ENCODE assay signal across 1 cellular context in the genomic region with DNA sequence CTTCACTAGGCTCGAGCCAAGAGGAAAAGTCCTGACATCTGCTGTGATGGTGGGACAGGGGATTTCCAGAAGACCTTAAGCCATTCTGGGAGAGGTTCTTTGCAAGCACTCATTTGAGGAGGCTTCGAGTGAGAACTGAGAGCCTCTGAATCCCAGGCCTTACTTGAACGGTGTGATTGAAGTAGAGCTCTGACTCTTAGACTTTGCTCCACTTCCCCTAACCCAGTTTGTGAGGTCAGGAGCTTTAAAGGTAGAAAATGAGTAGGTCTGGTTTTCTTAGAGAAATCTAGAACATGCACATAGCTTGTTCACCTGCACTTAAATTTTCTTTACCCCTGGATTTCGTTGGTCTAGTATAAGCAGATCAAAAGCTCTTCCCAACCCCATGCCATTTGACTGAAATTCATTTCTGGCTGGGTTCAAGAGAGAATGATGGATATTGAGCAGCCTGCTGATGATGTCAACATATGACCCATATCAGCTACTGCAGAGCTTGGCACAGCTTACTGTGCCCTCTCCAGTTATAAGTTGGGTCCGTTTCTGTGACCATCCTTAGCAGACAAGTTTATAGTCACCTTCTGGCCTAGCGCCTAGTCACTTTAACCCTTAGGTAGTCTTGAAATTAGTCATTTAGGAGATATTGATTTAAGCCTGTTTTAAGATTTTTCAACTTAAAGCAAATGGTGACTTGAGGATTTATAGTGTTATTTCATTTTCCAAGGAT.
TF ChIP-seq lines count a peak whose summit lies in the region.

No MANE protein-coding gene starts in this region.

TF ChIP-seq in GM12878, 131 proteins besides CTCF, POLR2A, EP300 and RAD21:
- no peak for TF ChIP-seq SIN3A (IDR thresholded peaks at IDR 0.05; ENCODE audit: low read depth, low read length)
- TF ChIP-seq JUNB (IDR thresholded peaks at IDR 0.05): peak; percentile 55; the same call in 1 of the 2 replicates
- no peak for TF ChIP-seq SMARCA5 (IDR thresholded peaks at IDR 0.05)
- no peak for TF ChIP-seq HCFC1 (IDR thresholded peaks at IDR 0.05; ENCODE audit: low read length)
- no peak for TF ChIP-seq IRF4 (IDR thresholded peaks at IDR 0.05; ENCODE audit: low read depth, low read length)
